1 cellular context compared by ENCODE assay signal in genomic region chr4:123235431-123235830, GRCh38.
TF ChIP-seq lines count a peak whose summit lies in the region.

No MANE protein-coding gene starts in this region.

TF ChIP-seq in WTC11, 78 proteins besides CTCF, POLR2A, EP300 and RAD21 (continued from another document):
- no peak for TF ChIP-seq STAT6 (CRISPR knock-in tag; conservative IDR thresholded peaks at IDR 0.05; ENCODE audit: low read depth)
- no peak for TF ChIP-seq ZNF121 (CRISPR knock-in tag; IDR thresholded peaks at IDR 0.05)
- no peak for TF ChIP-seq CBFB (CRISPR knock-in tag; IDR thresholded peaks at IDR 0.05; ENCODE audit: low read depth)
TF ChIP-seq in WTC11: peak in this region for 0.
